Comparison of ENCODE assay signal across 7 cellular contexts in the genomic region with DNA sequence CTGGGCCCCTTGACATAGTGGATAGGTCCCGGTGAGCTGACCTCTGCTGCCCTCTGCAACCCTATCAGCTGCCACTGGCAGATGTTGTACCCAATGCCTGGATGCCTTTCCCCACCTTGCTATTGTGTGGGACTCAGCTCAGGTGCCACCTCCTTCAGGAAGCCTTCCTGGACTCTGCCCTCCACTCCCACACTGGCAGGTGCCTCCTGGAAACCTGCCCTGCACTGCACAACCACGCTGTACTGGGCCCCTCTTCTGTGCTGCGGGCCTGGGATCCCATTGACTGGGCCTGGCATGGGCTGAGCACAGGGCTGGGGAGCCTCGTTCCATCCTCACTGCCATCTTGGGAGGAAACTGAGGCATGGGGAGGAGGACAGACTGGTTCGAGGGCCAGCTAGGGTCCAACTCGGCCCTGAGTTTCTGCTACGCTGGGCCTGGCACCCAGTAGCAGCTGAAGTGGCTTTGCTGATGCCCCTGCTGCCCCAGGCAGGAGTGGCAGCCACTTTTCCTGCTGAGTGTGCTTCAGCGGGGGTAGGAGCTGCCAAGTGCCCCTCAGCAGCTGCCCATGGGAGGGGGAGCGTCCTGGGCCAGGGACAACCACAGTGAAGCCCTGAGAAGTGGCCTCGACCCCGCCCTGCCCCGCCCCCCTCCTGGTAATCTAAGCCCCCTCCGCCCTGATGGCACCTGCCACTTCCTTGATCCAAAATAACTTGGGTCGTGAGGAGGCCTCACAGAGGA. TPM values are rescaled to one million over a fixed set of nuclear protein-coding genes. Genes with fewer than 3 reads are reported as not detected.
DNase-seq lines count a peak whose midpoint lies in the region; ATAC-seq and TF ChIP-seq lines count a peak whose summit lies in the region.
"Had no signal": no experiment of that assay in that cellular context is flagged by ENCODE, and none has a peak within 500 bp of the region (broad histone marks: within the 10 kb centered on the region; RNA-seq: fewer than 3 reads in every experiment).

No MANE protein-coding gene starts in this region.

- H3K36me3 ChIP-seq in ovary (no peaks in the 10 kb centered on the region), GM23338 (ENCODE audit: insufficient read depth) (no peaks in the 10 kb centered on the region), BE2C (peaks cover 4% of the 10 kb centered on the region; the same call in 1 of the 2 replicates)

- H3K4me3 ChIP-seq in choroid plexus epithelial cell (ENCODE audit: low read depth, low read length) (peak overlapping the region; percentile 63), ovary (peak overlapping the region; percentile 46), GM23338 (no peak overlapping the region), BE2C (ENCODE audit: low read depth, low read length) (no peak overlapping the region)

- DNase-seq in DMS79 (lab: John Stamatoyannopoulos, UW) (peak; percentile 65), choroid plexus epithelial cell (ENCODE audit: low read depth) (no peak), ovary (peak; percentile 21 to 44 (median 39)), GM23338 (ENCODE audit: low spot score) (no peak), BE2C (no peak)
- no peak for DNase-seq in stimulated activated CD4-positive, alpha-beta T cell treated with anti-CD3 and anti-CD28 coated beads, Interleukin-4, amount 100 ng/mL, for 1 hour
- DNase-seq: T-helper 1 cell had no signal

- no peaks in the 10 kb centered on the region for H3K27me3 ChIP-seq in ovary
- H3K27me3 ChIP-seq in GM23338 (ENCODE audit: insufficient read depth), result 0 out of 2 replicates have a peak, but pooled peaks cover 6% of the 10 kb centered on the region
- no peaks in the 10 kb centered on the region for H3K27me3 ChIP-seq in BE2C

- H3K27ac ChIP-seq in ovary, result peak overlapping the region; percentile 67 to 72
- H3K27ac ChIP-seq in GM23338 (ENCODE audit: low read depth), result no peak overlapping the region

- ATAC-seq in GM23338, result no peak

- H3F3A ChIP-seq in GM23338 (replicated peaks; ENCODE audit: low read depth), result peaks cover 16% of the 10 kb centered on the region; the same call in 1 of the 2 replicates

- H3K36me3 Mint-ChIP-seq in GM23338 (ENCODE audit: low read depth), result no peaks in the 10 kb centered on the region

- H3K9me2 ChIP-seq in GM23338 (ENCODE audit: insufficient read depth), result no peaks in the 10 kb centered on the region

- no peak overlapping the region for H3K4me3 Mint-ChIP-seq in GM23338

- H3K4me2 ChIP-seq in GM23338, result no peak overlapping the region

- TF ChIP-seq EP300 in ovary (IDR thresholded peaks at IDR 0.05), result no peak

- peaks cover 29% of the 10 kb centered on the region for H3K27me3 Mint-ChIP-seq in GM23338 (ENCODE audit: insufficient read depth, low read depth, poor library complexity)

- no peak for TF ChIP-seq CTCF in choroid plexus epithelial cell (conservative IDR thresholded peaks at IDR 0.05; ENCODE audit: low read depth, low read length)
- no peak for TF ChIP-seq CTCF in ovary (IDR thresholded peaks at IDR 0.05)
- TF ChIP-seq CTCF in GM23338 (conservative IDR thresholded peaks at IDR 0.05; ENCODE audit: low read depth in 2 of 2), result no peak
- no peak for TF ChIP-seq CTCF in BE2C (IDR thresholded peaks at IDR 0.05; ENCODE audit: low read depth, low read length)

- 67 to 78% (median 76%) methylated on average over 14 of the region's 14 CpGs for WGBS in ovary, 3 donors

- no peak for TF ChIP-seq POLR2A in ovary (IDR thresholded peaks at IDR 0.05)

- H3K27ac Mint-ChIP-seq in GM23338, result no peak overlapping the region

- H2AFZ ChIP-seq in GM23338, result no peak overlapping the region

- H3K9me3 ChIP-seq in ovary (no peaks in the 10 kb centered on the region), BE2C (no peaks in the 10 kb centered on the region)

- H3K4me1 ChIP-seq in ovary (ENCODE audit: insufficient read depth), result peaks cover 28% of the 10 kb centered on the region
- H3K4me1 ChIP-seq in GM23338 (ENCODE audit: insufficient read depth), result peaks cover 5% of the 10 kb centered on the region
- peaks cover 4% of the 10 kb centered on the region for H3K4me1 ChIP-seq in BE2C

- H3K4me1 Mint-ChIP-seq in GM23338, result peaks cover 8% of the 10 kb centered on the region; the same call in 2 of the 3 replicates

- intact Hi-C loops in ovary (cut with DNase I), result no loop called here

- no peaks in the 10 kb centered on the region for H3K79me2 ChIP-seq in GM23338 (replicated peaks; ENCODE audit: insufficient read depth)

- H3K9me3 Mint-ChIP-seq in GM23338, result no peaks in the 10 kb centered on the region

- no peaks in the 10 kb centered on the region for H4K20me1 ChIP-seq in GM23338 (replicated peaks; ENCODE audit: insufficient read depth)

TF ChIP-seq in GM23338, 12 proteins besides CTCF, POLR2A, EP300 and RAD21 (continues in another document):
- TF ChIP-seq, protein P1, sequence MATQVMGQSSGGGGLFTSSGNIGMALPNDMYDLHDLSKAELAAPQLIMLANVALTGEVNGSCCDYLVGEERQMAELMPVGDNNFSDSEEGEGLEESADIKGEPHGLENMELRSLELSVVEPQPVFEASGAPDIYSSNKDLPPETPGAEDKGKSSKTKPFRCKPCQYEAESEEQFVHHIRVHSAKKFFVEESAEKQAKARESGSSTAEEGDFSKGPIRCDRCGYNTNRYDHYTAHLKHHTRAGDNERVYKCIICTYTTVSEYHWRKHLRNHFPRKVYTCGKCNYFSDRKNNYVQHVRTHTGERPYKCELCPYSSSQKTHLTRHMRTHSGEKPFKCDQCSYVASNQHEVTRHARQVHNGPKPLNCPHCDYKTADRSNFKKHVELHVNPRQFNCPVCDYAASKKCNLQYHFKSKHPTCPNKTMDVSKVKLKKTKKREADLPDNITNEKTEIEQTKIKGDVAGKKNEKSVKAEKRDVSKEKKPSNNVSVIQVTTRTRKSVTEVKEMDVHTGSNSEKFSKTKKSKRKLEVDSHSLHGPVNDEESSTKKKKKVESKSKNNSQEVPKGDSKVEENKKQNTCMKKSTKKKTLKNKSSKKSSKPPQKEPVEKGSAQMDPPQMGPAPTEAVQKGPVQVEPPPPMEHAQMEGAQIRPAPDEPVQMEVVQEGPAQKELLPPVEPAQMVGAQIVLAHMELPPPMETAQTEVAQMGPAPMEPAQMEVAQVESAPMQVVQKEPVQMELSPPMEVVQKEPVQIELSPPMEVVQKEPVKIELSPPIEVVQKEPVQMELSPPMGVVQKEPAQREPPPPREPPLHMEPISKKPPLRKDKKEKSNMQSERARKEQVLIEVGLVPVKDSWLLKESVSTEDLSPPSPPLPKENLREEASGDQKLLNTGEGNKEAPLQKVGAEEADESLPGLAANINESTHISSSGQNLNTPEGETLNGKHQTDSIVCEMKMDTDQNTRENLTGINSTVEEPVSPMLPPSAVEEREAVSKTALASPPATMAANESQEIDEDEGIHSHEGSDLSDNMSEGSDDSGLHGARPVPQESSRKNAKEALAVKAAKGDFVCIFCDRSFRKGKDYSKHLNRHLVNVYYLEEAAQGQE (IDR thresholded peaks at IDR 0.05; ENCODE audit: unreplicated experiment), result no peak
- TF ChIP-seq ZNF331 (CRISPR knock-in tag; IDR thresholded peaks at IDR 0.05; ENCODE audit: low read depth), result no peak
- TF ChIP-seq CREB1 (CRISPR knock-in tag; IDR thresholded peaks at IDR 0.05; ENCODE audit: low read depth), result no peak
- no peak for TF ChIP-seq EZH2 (IDR thresholded peaks at IDR 0.05; ENCODE audit: low read depth, unreplicated experiment)
- no peak for TF ChIP-seq JUNB (IDR thresholded peaks at IDR 0.05; ENCODE audit: unreplicated experiment)
- TF ChIP-seq, protein P2, sequence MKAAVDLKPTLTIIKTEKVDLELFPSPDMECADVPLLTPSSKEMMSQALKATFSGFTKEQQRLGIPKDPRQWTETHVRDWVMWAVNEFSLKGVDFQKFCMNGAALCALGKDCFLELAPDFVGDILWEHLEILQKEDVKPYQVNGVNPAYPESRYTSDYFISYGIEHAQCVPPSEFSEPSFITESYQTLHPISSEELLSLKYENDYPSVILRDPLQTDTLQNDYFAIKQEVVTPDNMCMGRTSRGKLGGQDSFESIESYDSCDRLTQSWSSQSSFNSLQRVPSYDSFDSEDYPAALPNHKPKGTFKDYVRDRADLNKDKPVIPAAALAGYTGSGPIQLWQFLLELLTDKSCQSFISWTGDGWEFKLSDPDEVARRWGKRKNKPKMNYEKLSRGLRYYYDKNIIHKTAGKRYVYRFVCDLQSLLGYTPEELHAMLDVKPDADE (IDR thresholded peaks at IDR 0.05), result no peak
- TF ChIP-seq EZH2phosphoT487 (IDR thresholded peaks at IDR 0.05; ENCODE audit: unreplicated experiment), result no peak
- no peak for TF ChIP-seq STAT1 (IDR thresholded peaks at IDR 0.05; ENCODE audit: unreplicated experiment)
- no peak for TF ChIP-seq ZNF114 (CRISPR knock-in tag; IDR thresholded peaks at IDR 0.05)
- no peak for TF ChIP-seq POLR2AphosphoS5 (IDR thresholded peaks at IDR 0.05; ENCODE audit: low read depth)

RNA-seq across cellular contexts. Expression of a gene that starts 1.3 kb away (rescaled TPM):
- total RNA-seq in ovary, result 100 to 1,000 TPM in 6 of 7 donors, 10 to 100 TPM in 1; 30.9 to 174 (median 151) TPM
- polyA plus RNA-seq in ovary (10 to 100 TPM; 37.7 to 87.4 TPM), GM23338 (2016; fragmentation: Nextera tagmentation; extraction: Ambion mirVana) (35.5 and 36.3 TPM in 2 replicates)
- 6.7 and 16.2 TPM in 2 replicates for total RNA-seq in GM23338 (2014; rRNA removed; shearing (Covaris generic))
- 236 TPM for polyA plus RNA-seq in BE2C (2012; ENCODE audit: insufficient read depth, insufficient read length, low read depth)

RNA-seq across cellular contexts. Expression of a gene that starts 21.7 kb away (rescaled TPM):
- total RNA-seq in ovary, result 100 to 1,000 TPM in 5 of 7 donors, 10 to 100 TPM in 2; 59.7 to 298 (median 217) TPM
- polyA plus RNA-seq in ovary (100 to 1,000 TPM in 1 of 2 donors, 10 to 100 TPM in 1; 54.7 to 191 TPM), GM23338 (2016; fragmentation: Nextera tagmentation; extraction: Ambion mirVana) (2.6 TPM in 2 replicates)
- total RNA-seq in GM23338 (2014; rRNA removed; shearing (Covaris generic)), result 1.4 and 3.0 TPM in 2 replicates
- polyA plus RNA-seq in BE2C (2012; ENCODE audit: insufficient read depth, insufficient read length, low read depth), result 9.0 TPM

RNA-seq across cellular contexts. Expression of a gene that starts 23.2 kb away (rescaled TPM):
- total RNA-seq in ovary, result 100 to 1,000 TPM in 5 of 7 donors, 10 to 100 TPM in 2; 58.5 to 141 (median 111) TPM
- polyA plus RNA-seq in ovary (100 to 1,000 TPM in 1 of 2 donors, 10 to 100 TPM in 1; 52.5 to 145 TPM), GM23338 (2016; fragmentation: Nextera tagmentation; extraction: Ambion mirVana) (20.7 and 21.5 TPM in 2 replicates)
- total RNA-seq in GM23338 (2014; rRNA removed; shearing (Covaris generic)), result 39.2 and 46.3 TPM in 2 replicates
- 40.4 TPM for polyA plus RNA-seq in BE2C (2012; ENCODE audit: insufficient read depth, insufficient read length, low read depth)

RNA-seq across cellular contexts. Expression of a gene that starts 40.6 kb away (rescaled TPM):
- 10 to 100 TPM; 29.5 to 58.4 (median 46.4) TPM for total RNA-seq in ovary
- polyA plus RNA-seq in ovary, result 10 to 100 TPM in 1 of 2 donors, 1 to 10 TPM in 1; 2.2 to 34.0 TPM
- total RNA-seq in GM23338 (2014; rRNA removed; shearing (Covaris generic)), result 35.3 and 39.1 TPM in 2 replicates
- 7.9 and 8.1 TPM in 2 replicates for polyA plus RNA-seq in GM23338 (2016; fragmentation: Nextera tagmentation; extraction: Ambion mirVana)
- 39.4 TPM for polyA plus RNA-seq in BE2C (2012; ENCODE audit: insufficient read depth, insufficient read length, low read depth)

RNA-seq across cellular contexts. Expression of a gene that starts 54.4 kb away (rescaled TPM):
- 1 to 10 TPM in 6 of 7 donors, under 1 TPM in 1; 0.48 to 4.0 (median 2.0) TPM for total RNA-seq in ovary
- polyA plus RNA-seq in ovary (under 1 TPM; 0.10 to 0.35 TPM), GM23338 (2016; fragmentation: Nextera tagmentation; extraction: Ambion mirVana) (19.5 and 25.1 TPM in 2 replicates)
- total RNA-seq in GM23338 (2014; rRNA removed; shearing (Covaris generic)), result 7.5 and 13.4 TPM in 2 replicates
- 0.74 TPM for polyA plus RNA-seq in BE2C (2012; ENCODE audit: insufficient read depth, insufficient read length, low read depth)

Comparison
In these comparisons a context has a peak if more than half of its experiments do, and no peak if none do; other contexts are left out.
1. DNase-seq: peak in DMS79 (single experiment) and ovary (5 of 5); none in choroid plexus epithelial cell (single experiment), stimulated activated CD4-positive, alpha-beta T cell treated with anti-CD3 and anti-CD28 coated beads, Interleukin-4, amount 100 ng/mL, for 1 hour (single experiment), GM23338 (single experiment) and BE2C (single experiment).
2. H3K4me3 ChIP-seq: peak in choroid plexus epithelial cell (single experiment) and ovary (single experiment); none in GM23338 (single experiment) and BE2C (single experiment).
3. RNA of a gene that starts 21.7 kb away (total RNA-seq): 59.7 to 298 TPM in ovary; 1.4 to 3.0 TPM in GM23338; every median in the first group is over 10 times any median in the second.